10 cellular contexts compared by ENCODE assay signal in the genomic region with DNA sequence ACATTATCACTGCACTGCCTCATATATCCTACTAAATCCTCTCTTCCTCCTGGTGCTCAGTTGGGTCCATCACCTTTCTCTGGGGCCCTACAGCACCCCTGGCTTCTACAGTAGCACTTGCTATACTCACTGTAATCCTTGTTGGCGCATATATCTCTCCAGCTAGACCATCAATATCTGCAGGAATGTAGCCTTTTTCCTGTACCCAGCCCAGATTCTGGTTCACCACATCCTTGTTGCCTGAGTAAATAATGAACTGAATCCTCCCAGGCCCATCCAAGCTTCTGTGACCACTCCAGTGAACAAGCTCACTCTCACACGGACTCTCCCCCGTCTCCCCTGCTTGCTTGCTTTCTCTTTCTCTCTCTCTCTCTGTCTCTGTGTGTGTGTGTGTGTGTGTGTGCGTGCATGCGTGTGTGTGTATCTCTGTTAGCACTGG.
A peak's percentile ranks its signal among the peaks of the same experiment; 100 is the strongest.
DNase-seq lines count a peak whose midpoint lies in the region; ATAC-seq and TF ChIP-seq lines count a peak whose summit lies in the region.
"Had no signal": no experiment of that assay in that cellular context is flagged by ENCODE, and none has a peak within 500 bp of the region (broad histone marks: within the 10 kb centered on the region; RNA-seq: fewer than 3 reads in every experiment).

No MANE protein-coding gene starts in this region.

- H3K4me1 ChIP-seq in CD8-positive, alpha-beta T cell (ENCODE audit: insufficient read depth, low read length): peaks cover 3% of the 10 kb centered on the region

- ATAC-seq in CD8-positive, alpha-beta T cell: peak; percentile 69
- ATAC-seq in activated naive CD8-positive, alpha-beta T cell treated with anti-CD3 and anti-CD28 coated beads, Interleukin-2, amount 50 U/mL, for 24 hours: peak; percentile 52
- no peak for ATAC-seq in GM21576 (IDR thresholded peaks at IDR 0.05; ENCODE audit: unreplicated experiment)
- ATAC-seq: HCT116, SK-N-SH treated with all-trans-retinoic acid at 6 μM for 48 hours had no signal

- DNase-seq in CD8-positive, alpha-beta T cell: no peak
- DNase-seq in HK-2 (ENCODE audit: unreplicated experiment) (peak; percentile 63), lung microvascular endothelial cell (ENCODE audit: low read depth in 2 of 2) (peak; percentile 12 to 39), NOMO-1 treated with DMSO at 0.1 percent for 48 hours (lab: John Stamatoyannopoulos, UW; ENCODE audit: unreplicated experiment) (no peak), activated gamma-delta T cell treated with Interleukin-2 at 50 U/mL for 16 hours (no peak), NCI-H1417 (lab: John Stamatoyannopoulos, UW) (no peak)
- no peak for DNase-seq in activated naive CD8-positive, alpha-beta T cell treated with anti-CD3 and anti-CD28 coated beads, Interleukin-2, amount 50 U/mL, for 24 hours

- H3K4me3 ChIP-seq in CD8-positive, alpha-beta T cell (ENCODE audit: low read depth, low read length): peak overlapping the region; percentile 9

- H3K27me3 ChIP-seq in CD8-positive, alpha-beta T cell (ENCODE audit: insufficient read depth, low read length): no peaks in the 10 kb centered on the region

- intact Hi-C loops in CD8-positive, alpha-beta T cell (cut with DNase I, micrococcal nuclease): no loop called here

- H3K27ac ChIP-seq in CD8-positive, alpha-beta T cell (ENCODE audit: low read depth, low read length): no peak overlapping the region

- H3K4me1 Mint-ChIP-seq in CD8-positive, alpha-beta T cell (ENCODE audit: low read depth): peaks cover 8% of the 10 kb centered on the region
- peaks cover 11% of the 10 kb centered on the region for H3K4me1 Mint-ChIP-seq in activated naive CD8-positive, alpha-beta T cell treated with anti-CD3 and anti-CD28 coated beads, Interleukin-2, amount 50 U/mL, for 24 hours

- peak overlapping the region; percentile 60 for H3K4me3 Mint-ChIP-seq in CD8-positive, alpha-beta T cell
- peak overlapping the region; percentile 12 for H3K4me3 Mint-ChIP-seq in activated naive CD8-positive, alpha-beta T cell treated with anti-CD3 and anti-CD28 coated beads, Interleukin-2, amount 50 U/mL, for 24 hours

- CTCF ChIA-PET in CD8-positive, alpha-beta T cell (lab: Charles Lee): interaction anchor here (1.2 kb wide), 1 partner anchor 1160 kb away, joined by 3 read pairs; no protein-coding TSS in a partner anchor

- H3K36me3 ChIP-seq in CD8-positive, alpha-beta T cell (ENCODE audit: insufficient read depth, low read length): no peaks in the 10 kb centered on the region

- no peaks in the 10 kb centered on the region for H3K36me3 Mint-ChIP-seq in CD8-positive, alpha-beta T cell
- peaks cover 1% of the 10 kb centered on the region for H3K36me3 Mint-ChIP-seq in activated naive CD8-positive, alpha-beta T cell treated with anti-CD3 and anti-CD28 coated beads, Interleukin-2, amount 50 U/mL, for 24 hours (ENCODE audit: low read depth)

- POLR2A ChIA-PET in CD8-positive, alpha-beta T cell (lab: Charles Lee): interaction anchor here (0.7 to 0.8 kb wide), 2 partner anchors 50 to 219 kb away, joined by 4 to 5 read pairs; no protein-coding TSS in a partner anchor

- H3K27me3 Mint-ChIP-seq in CD8-positive, alpha-beta T cell (ENCODE audit: low read depth): no peaks in the 10 kb centered on the region
- H3K27me3 Mint-ChIP-seq in activated naive CD8-positive, alpha-beta T cell treated with anti-CD3 and anti-CD28 coated beads, Interleukin-2, amount 50 U/mL, for 24 hours: no peaks in the 10 kb centered on the region

- no peak for TF ChIP-seq CTCF in CD8-positive, alpha-beta T cell (IDR thresholded peaks at IDR 0.05)

- peak overlapping the region; percentile 24 for H3K27ac Mint-ChIP-seq in CD8-positive, alpha-beta T cell
- no peak overlapping the region for H3K27ac Mint-ChIP-seq in activated naive CD8-positive, alpha-beta T cell treated with anti-CD3 and anti-CD28 coated beads, Interleukin-2, amount 50 U/mL, for 24 hours

- H3K9me3 ChIP-seq in CD8-positive, alpha-beta T cell (ENCODE audit: low read length): no peaks in the 10 kb centered on the region

- H3K9me3 Mint-ChIP-seq in CD8-positive, alpha-beta T cell: no peaks in the 10 kb centered on the region
- H3K9me3 Mint-ChIP-seq in activated naive CD8-positive, alpha-beta T cell treated with anti-CD3 and anti-CD28 coated beads, Interleukin-2, amount 50 U/mL, for 24 hours: peaks cover 12% of the 10 kb centered on the region

Comparison
In these comparisons a context has a peak if more than half of its experiments do, and no peak if none do; other contexts are left out.
1. DNase-seq: peak in HK-2 (single experiment) and lung microvascular endothelial cell (2 of 2); none in CD8-positive, alpha-beta T cell (0 of 7), activated naive CD8-positive, alpha-beta T cell treated with anti-CD3 and anti-CD28 coated beads, Interleukin-2, amount 50 U/mL, for 24 hours (single experiment), NOMO-1 treated with DMSO at 0.1 percent for 48 hours (single experiment), activated gamma-delta T cell treated with Interleukin-2 at 50 U/mL for 16 hours (single experiment) and NCI-H1417 (0 of 3).